31 cellular contexts compared by ENCODE assay signal in the genomic region with DNA sequence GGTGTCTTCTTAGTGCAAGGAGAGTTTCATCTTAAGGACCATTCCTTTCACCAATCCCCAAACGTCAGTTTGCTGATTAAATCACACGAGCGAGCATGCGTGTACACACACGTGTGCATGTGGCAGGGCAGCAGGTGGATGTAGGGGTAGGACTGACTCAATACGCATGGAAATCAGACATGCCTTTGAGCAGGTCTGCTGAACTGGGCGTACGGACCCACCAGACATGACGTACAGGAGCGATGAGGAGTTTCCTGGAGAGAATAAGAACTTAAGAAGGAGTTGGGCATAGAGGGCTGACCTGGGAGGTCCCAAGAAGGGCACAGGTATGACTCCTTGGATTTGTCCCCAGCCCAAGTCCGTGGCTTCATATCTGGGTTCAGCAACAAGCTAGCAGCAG.
"Had no signal": no experiment of that assay in that cellular context is flagged by ENCODE, and none has a peak within 500 bp of the region (broad histone marks: within the 10 kb centered on the region; RNA-seq: fewer than 3 reads in every experiment).

No MANE protein-coding gene starts in this region.

- H3K9me3 ChIP-seq: adrenal gland, body of pancreas, gastrocnemius medialis, heart left ventricle had no signal

- H3K36me3 Mint-ChIP-seq: activated CD4-positive, alpha-beta memory T cell treated with anti-CD3 and anti-CD28 coated beads for 36 hours; activated CD8-positive, alpha-beta memory T cell treated with anti-CD3 and anti-CD28 coated beads, Interleukin-2, amount 10 ng/mL, durations not matched to agents 7 days and 5 days; activated naive CD4-positive, alpha-beta T cell treated with anti-CD3 and anti-CD28 coated beads, Interleukin-2, amount 50 U/mL, for 24 hours; activated naive CD8-positive, alpha-beta T cell treated with anti-CD3 and anti-CD28 coated beads for 36 hours had no signal

- DNase-seq: activated CD4-positive, alpha-beta memory T cell treated with anti-CD3 and anti-CD28 coated beads for 36 hours; activated CD4-positive, alpha-beta T cell treated with anti-CD3 and anti-CD28 coated beads for 36 hours; activated CD4-positive, alpha-beta T cell treated with anti-CD3 and anti-CD28 coated beads, Interleukin-2, amount 10 ng/mL, durations not matched to agents 24 days and 14 days; activated CD4-positive, CD25-positive, alpha-beta regulatory T cell; activated CD4-positive, CD25-positive, alpha-beta regulatory T cell treated with anti-CD3 and anti-CD28 coated beads, Interleukin-2, amount 50 U/mL, for 72 hours; activated CD8-positive, alpha-beta memory T cell treated with anti-CD3 and anti-CD28 coated beads, Interleukin-2, amount 10 ng/mL, durations not matched to agents 7 days and 5 days; activated CD8-positive, alpha-beta memory T cell treated with anti-CD3 and anti-CD28 coated beads, Interleukin-2, amount 50 U/mL, for 4 hours; activated CD8-positive, alpha-beta T cell treated with anti-CD3 and anti-CD28 coated beads, Interleukin-2, amount 10 ng/mL, durations not matched to agents 7 days and 5 days; activated effector memory CD4-positive, alpha-beta T cell treated with anti-CD3 and anti-CD28 coated beads, Interleukin-2, amount 50 U/mL, for 16 hours; activated naive CD4-positive, alpha-beta T cell treated with anti-CD3 and anti-CD28 coated beads for 36 hours; activated naive CD8-positive, alpha-beta T cell treated with anti-CD3 and anti-CD28 coated beads for 36 hours; activated naive CD8-positive, alpha-beta T cell treated with anti-CD3 and anti-CD28 coated beads, Interleukin-2, amount 50 U/mL, for 24 hours; activated T-cell treated with anti-CD3 and anti-CD28 coated beads, Interleukin-2, amount 50 U/mL, for 1 hour; activated T-cell treated with anti-CD3 and anti-CD28 coated beads, Interleukin-2, amount 50 U/mL, for 48 hours; adrenal gland; amygdala; aorta; body of pancreas; caudate nucleus; effector CD8-positive, alpha-beta T cell; foreskin keratinocyte; gastrocnemius medialis; glutamatergic neuron; heart left ventricle; T1000 had no signal

- H3K36me3 ChIP-seq: adrenal gland, gastrocnemius medialis, heart left ventricle had no signal

- H3K4me3 Mint-ChIP-seq: activated CD4-positive, alpha-beta memory T cell treated with anti-CD3 and anti-CD28 coated beads for 36 hours; activated CD4-positive, alpha-beta T cell treated with anti-CD3 and anti-CD28 coated beads for 36 hours; activated CD4-positive, alpha-beta T cell treated with anti-CD3 and anti-CD28 coated beads, Interleukin-2, amount 10 ng/mL, durations not matched to agents 24 days and 14 days; activated CD8-positive, alpha-beta memory T cell treated with anti-CD3 and anti-CD28 coated beads, Interleukin-2, amount 10 ng/mL, durations not matched to agents 7 days and 5 days; activated CD8-positive, alpha-beta T cell treated with anti-CD3 and anti-CD28 coated beads, Interleukin-2, amount 10 ng/mL, durations not matched to agents 7 days and 5 days; activated naive CD4-positive, alpha-beta T cell treated with anti-CD3 and anti-CD28 coated beads for 36 hours; activated naive CD4-positive, alpha-beta T cell treated with anti-CD3 and anti-CD28 coated beads, Interleukin-2, amount 50 U/mL, for 24 hours; activated naive CD8-positive, alpha-beta T cell treated with anti-CD3 and anti-CD28 coated beads for 36 hours; activated naive CD8-positive, alpha-beta T cell treated with anti-CD3 and anti-CD28 coated beads, Interleukin-2, amount 50 U/mL, for 24 hours; activated T-helper 1 cell treated with anti-CD3 and anti-CD28 coated beads, Interleukin-12 subunit alpha, Interleukin-12 subunit beta, Interleukin-2, Interleukin-4 antibody, amounts not matched to agents 30 ng/mL and 10 ng/mL and 1 ng/mL, durations not matched to agents 14 hours and 24 hours and 36 hours; T-helper 1 cell treated with Interleukin-12 subunit alpha and Interleukin-12 subunit beta and Interleukin-4 antibody, amounts not matched to agents 30 μg/mL and 1 μg/mL, for 36 hours; T-helper 2 cell treated with Interferon-gamma antibody and Interleukin-4, amounts not matched to agents 5 μg/mL and 100 μg/mL, for 36 hours had no signal

- ATAC-seq: activated CD4-positive, alpha-beta T cell treated with anti-CD3 and anti-CD28 coated beads for 36 hours; activated CD8-positive, alpha-beta memory T cell treated with anti-CD3 and anti-CD28 coated beads, Interleukin-2, amount 10 ng/mL, durations not matched to agents 7 days and 5 days; activated CD8-positive, alpha-beta T cell treated with anti-CD3 and anti-CD28 coated beads, Interleukin-2, amount 10 ng/mL, durations not matched to agents 7 days and 5 days; activated naive CD8-positive, alpha-beta T cell treated with anti-CD3 and anti-CD28 coated beads, Interleukin-2, amount 50 U/mL, for 24 hours; body of pancreas; esophagus mucosa; foreskin keratinocyte; gastrocnemius medialis; heart left ventricle had no signal

- H3K4me3 ChIP-seq: adrenal gland, body of pancreas, gastrocnemius medialis, heart left ventricle had no signal

- H3K27ac ChIP-seq: adrenal gland, body of pancreas, foreskin keratinocyte, gastrocnemius medialis, heart left ventricle had no signal

- H3K4me1 ChIP-seq: adrenal gland, body of pancreas, foreskin keratinocyte, gastrocnemius medialis, heart left ventricle had no signal

- H3K4me1 Mint-ChIP-seq: activated CD4-positive, alpha-beta T cell treated with anti-CD3 and anti-CD28 coated beads for 36 hours; activated CD4-positive, alpha-beta T cell treated with anti-CD3 and anti-CD28 coated beads, Interleukin-2, amount 10 ng/mL, durations not matched to agents 24 days and 14 days; activated CD8-positive, alpha-beta memory T cell treated with anti-CD3 and anti-CD28 coated beads, Interleukin-2, amount 10 ng/mL, durations not matched to agents 7 days and 5 days; activated naive CD4-positive, alpha-beta T cell treated with anti-CD3 and anti-CD28 coated beads, Interleukin-2, amount 50 U/mL, for 24 hours; activated naive CD8-positive, alpha-beta T cell treated with anti-CD3 and anti-CD28 coated beads for 36 hours; activated naive CD8-positive, alpha-beta T cell treated with anti-CD3 and anti-CD28 coated beads, Interleukin-2, amount 50 U/mL, for 24 hours had no signal

- H3K9me3 Mint-ChIP-seq: activated CD4-positive, alpha-beta memory T cell treated with anti-CD3 and anti-CD28 coated beads for 36 hours; activated CD4-positive, alpha-beta T cell treated with anti-CD3 and anti-CD28 coated beads, Interleukin-2, amount 10 ng/mL, durations not matched to agents 24 days and 14 days; activated naive CD4-positive, alpha-beta T cell treated with anti-CD3 and anti-CD28 coated beads for 36 hours; activated naive CD4-positive, alpha-beta T cell treated with anti-CD3 and anti-CD28 coated beads, Interleukin-2, amount 50 U/mL, for 24 hours; activated naive CD8-positive, alpha-beta T cell treated with anti-CD3 and anti-CD28 coated beads for 36 hours; activated naive CD8-positive, alpha-beta T cell treated with anti-CD3 and anti-CD28 coated beads, Interleukin-2, amount 50 U/mL, for 24 hours; activated T-helper 1 cell treated with anti-CD3 and anti-CD28 coated beads, Interleukin-12 subunit alpha, Interleukin-12 subunit beta, Interleukin-2, Interleukin-4 antibody, amounts not matched to agents 30 ng/mL and 10 ng/mL and 1 ng/mL, durations not matched to agents 14 hours and 24 hours and 36 hours; activated T-helper 2 cell treated with anti-CD3 and anti-CD28 coated beads, Interferon-gamma antibody, Interleukin-2, Interleukin-4, amounts not matched to agents 10 μg/mL and 5 μg/mL and 100 μg/mL, durations not matched to agents 14 hours and 24 hours and 36 hours; T-helper 1 cell treated with Interleukin-12 subunit alpha and Interleukin-12 subunit beta and Interleukin-4 antibody, amounts not matched to agents 30 μg/mL and 1 μg/mL, for 36 hours; T-helper 2 cell treated with Interferon-gamma antibody and Interleukin-4, amounts not matched to agents 5 μg/mL and 100 μg/mL, for 36 hours had no signal

- H3K27me3 ChIP-seq: adrenal gland, body of pancreas, gastrocnemius medialis, heart left ventricle had no signal

- H3K27ac Mint-ChIP-seq: activated CD4-positive, alpha-beta memory T cell treated with anti-CD3 and anti-CD28 coated beads for 36 hours; activated CD4-positive, alpha-beta T cell treated with anti-CD3 and anti-CD28 coated beads for 36 hours; activated CD4-positive, alpha-beta T cell treated with anti-CD3 and anti-CD28 coated beads, Interleukin-2, amount 10 ng/mL, durations not matched to agents 24 days and 14 days; activated CD8-positive, alpha-beta memory T cell treated with anti-CD3 and anti-CD28 coated beads, Interleukin-2, amount 10 ng/mL, durations not matched to agents 7 days and 5 days; activated CD8-positive, alpha-beta T cell treated with anti-CD3 and anti-CD28 coated beads, Interleukin-2, amount 10 ng/mL, durations not matched to agents 7 days and 5 days; activated naive CD4-positive, alpha-beta T cell treated with anti-CD3 and anti-CD28 coated beads for 36 hours; activated naive CD4-positive, alpha-beta T cell treated with anti-CD3 and anti-CD28 coated beads, Interleukin-2, amount 50 U/mL, for 24 hours; activated naive CD8-positive, alpha-beta T cell treated with anti-CD3 and anti-CD28 coated beads for 36 hours; activated T-helper 1 cell treated with anti-CD3 and anti-CD28 coated beads, Interleukin-12 subunit alpha, Interleukin-12 subunit beta, Interleukin-2, Interleukin-4 antibody, amounts not matched to agents 30 ng/mL and 10 ng/mL and 1 ng/mL, durations not matched to agents 14 hours and 24 hours and 36 hours; activated T-helper 2 cell treated with anti-CD3 and anti-CD28 coated beads, Interferon-gamma antibody, Interleukin-2, Interleukin-4, amounts not matched to agents 10 μg/mL and 5 μg/mL and 100 μg/mL, durations not matched to agents 14 hours and 24 hours and 36 hours; T-helper 1 cell treated with Interleukin-12 subunit alpha and Interleukin-12 subunit beta and Interleukin-4 antibody, amounts not matched to agents 30 μg/mL and 1 μg/mL, for 36 hours; T-helper 2 cell treated with Interferon-gamma antibody and Interleukin-4, amounts not matched to agents 5 μg/mL and 100 μg/mL, for 36 hours had no signal

- H3K27me3 Mint-ChIP-seq: activated CD4-positive, alpha-beta T cell treated with anti-CD3 and anti-CD28 coated beads, Interleukin-2, amount 10 ng/mL, durations not matched to agents 24 days and 14 days had no signal
